ENCODE assay signal across 23 cellular contexts in the genomic region with DNA sequence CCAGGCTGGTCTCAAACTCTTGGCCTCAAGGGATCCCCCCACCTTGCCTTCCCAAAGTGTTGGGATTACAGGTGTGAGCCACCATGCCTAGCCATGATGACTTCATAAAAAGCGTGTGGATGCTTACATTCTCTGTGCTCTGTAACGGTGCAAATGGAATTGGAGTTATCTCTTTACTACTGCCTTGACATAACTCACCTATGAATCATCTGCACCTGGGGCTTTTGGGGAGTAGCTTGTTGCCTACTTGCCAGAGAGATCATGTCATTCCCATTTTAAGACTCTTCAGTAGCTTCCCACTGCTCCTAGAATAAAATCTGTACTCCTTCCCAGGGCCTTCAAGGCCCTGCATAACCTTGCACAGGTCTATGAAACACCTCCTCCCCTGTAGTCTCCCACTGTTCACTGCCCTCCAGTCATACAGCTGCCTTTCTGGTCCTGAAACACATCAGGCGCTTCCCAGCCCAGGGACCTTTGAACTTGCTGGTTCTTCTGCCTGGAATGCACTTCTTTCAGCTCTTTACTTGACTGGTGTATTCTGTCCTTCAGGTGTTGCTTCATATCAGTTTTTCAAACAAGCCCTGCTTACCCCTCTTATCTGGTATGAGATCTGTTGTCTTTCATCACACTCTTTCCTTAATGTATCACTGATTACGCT. TPM values are rescaled to one million over a fixed set of nuclear protein-coding genes. Genes with fewer than 3 reads are reported as not detected.
A peak's percentile ranks its signal among the peaks of the same experiment; 100 is the strongest.
DNase-seq lines count a peak whose midpoint lies in the region; ATAC-seq, FAIRE-seq and TF ChIP-seq lines count a peak whose summit lies in the region.
"Had no signal": no experiment of that assay in that cellular context is flagged by ENCODE, and none has a peak within 500 bp of the region (broad histone marks: within the 10 kb centered on the region; RNA-seq: fewer than 3 reads in every experiment).

No MANE protein-coding gene starts in this region.

- H3K79me2 ChIP-seq in PC-3 (ENCODE audit: low read length), result no peaks in the 10 kb centered on the region

- CTCF ChIA-PET in PC-3 (lab: Charles Lee), result interaction anchor here (1.1 kb wide), 1 partner anchor 29 kb away, joined by 3 read pairs; a partner anchor contains a TSS

- BruUV-seq in PC-3 (replicated peaks; lab: Mats Ljungman, UMichigan), result no TSS peak

- H3K9ac ChIP-seq in PC-3 (ENCODE audit: low read length), result no peak overlapping the region

- FAIRE-seq in bronchial epithelial cell (lab: Jason Lieb, UNC), result no peak
- FAIRE-seq: G401.6, GM19239, K562 had no signal

- intact Hi-C loops in PC-3 (cut with micrococcal nuclease), result loop anchor here (10.0 kb wide), 1 partner anchor 153 kb away; no protein-coding TSS in a partner anchor

- peak; percentile 64 for ATAC-seq in PC-3
- ATAC-seq in omental fat pad (ENCODE audit: low FRiP score), result peak; percentile 57
- no peak for ATAC-seq in GM18861 (IDR thresholded peaks at IDR 0.05; ENCODE audit: unreplicated experiment)
- ATAC-seq in HG03135 (IDR thresholded peaks at IDR 0.05; ENCODE audit: unreplicated experiment), result no peak
- ATAC-seq: K562 had no signal

- H3K4me2 ChIP-seq in PC-3 (ENCODE audit: low read length), result no peak overlapping the region

- H3K9me2 ChIP-seq in PC-3 (replicated peaks; ENCODE audit: low read length), result no peaks in the 10 kb centered on the region

- H3K9me3 ChIP-seq in PC-3 (ENCODE audit: low read length), result no peaks in the 10 kb centered on the region

- H3F3A ChIP-seq in PC-3 (ENCODE audit: low read length, unreplicated experiment), result no peaks in the 10 kb centered on the region

- POLR2A ChIA-PET in PC-3 (lab: Charles Lee; ENCODE audit: unreplicated experiment), result no interaction called here

- no peaks in the 10 kb centered on the region for H3K36me3 ChIP-seq in PC-3 (ENCODE audit: low read depth, low read length)
- no peaks in the 10 kb centered on the region for H3K36me3 ChIP-seq in bronchial epithelial cell (ENCODE audit: control insufficient read depth, insufficient read depth, low read length)

- TF ChIP-seq CTCF in PC-3 (conservative IDR thresholded peaks at IDR 0.05; ENCODE audit: low read depth, low read length) (no peak), bronchial epithelial cell (IDR thresholded peaks at IDR 0.05; ENCODE audit: insufficient read depth, low read length, severe bottlenecking) (no peak), omental fat pad (IDR thresholded peaks at IDR 0.05) (no peak)

- H3K27me3 ChIP-seq in PC-3 (ENCODE audit: low read length), result no peaks in the 10 kb centered on the region
- H3K27me3 ChIP-seq in bronchial epithelial cell (ENCODE audit: control insufficient read depth, insufficient read depth, low read length), result no peaks in the 10 kb centered on the region

- no peak overlapping the region for H3K27ac ChIP-seq in PC-3 (ENCODE audit: low read length)

- H3K4me3 ChIP-seq in PC-3 (ENCODE audit: low read length) (no peak overlapping the region), bronchial epithelial cell (ENCODE audit: low read depth, low read length) (no peak overlapping the region)
- H3K4me3 ChIP-seq: K562 had no signal

- peaks cover 6% of the 10 kb centered on the region; the same call in 1 of the 2 replicates for H3K4me1 ChIP-seq in PC-3 (ENCODE audit: insufficient read depth, low read length)

- no peak overlapping the region for H2AFZ ChIP-seq in PC-3 (ENCODE audit: low read length)

- DNase-seq in HT1080 (ENCODE audit: low read depth) (peak; percentile 4), PC-3 (peak; percentile 80), bronchial epithelial cell (ENCODE audit: low read depth) (peak; percentile 72), omental fat pad (ENCODE audit: low spot score) (no peak), NCI-H526 treated with DMSO at 0.1 percent for 48 hours (lab: John Stamatoyannopoulos, UW) (no peak), NCI-H1105 (lab: John Stamatoyannopoulos, UW) (no peak)
- DNase-seq: ACHN, C1 segment of cervical spinal cord, DMS 273 treated with DMSO at 0.1 percent for 48 hours, DND-41, H9, MV-4-11, NCI-H187, NCI-H2107, NCI-H2227 treated with DMSO at 0.1 percent for 48 hours, NCI-H524, Right ventricle myocardium superior, SW 1271 had no signal

- H4K20me1 ChIP-seq in PC-3 (ENCODE audit: low read length), result no peaks in the 10 kb centered on the region

RNA-seq across cellular contexts. Expression of a gene that starts 19.6 kb away (rescaled TPM):
- total RNA-seq in HT1080 (2014; rRNA removed; shearing (Covaris generic)), result not detected in 2 replicates
- polyA plus RNA-seq in HT1080 (2015; cell fraction: cytosol; rRNA removed), result not detected in 2 replicates
- 0.08 TPM in 1 of 2 replicates, not detected in the other for polyA plus RNA-seq in HT1080 (2015; cell fraction: nucleus; rRNA removed)
- total RNA-seq in PC-3 (2014; rRNA removed), result not detected in 2 replicates
- total RNA-seq in bronchial epithelial cell, result not detected in 2 replicates
- not detected for total RNA-seq in omental fat pad
- total RNA-seq: H9 had no signal
- polyA plus RNA-seq: K562 had no signal

RNA-seq across cellular contexts. Expression of a gene that starts 29.2 kb away (rescaled TPM):
- 0.10 and 0.40 TPM in 2 replicates for total RNA-seq in HT1080 (2014; rRNA removed; shearing (Covaris generic))
- polyA plus RNA-seq in HT1080 (2015; cell fraction: cytosol; rRNA removed), result 0.19 and 0.22 TPM in 2 replicates
- polyA plus RNA-seq in HT1080 (2015; cell fraction: nucleus; rRNA removed), result 0.24 and 0.48 TPM in 2 replicates
- total RNA-seq in PC-3 (2014; rRNA removed) (0.47 and 1.3 TPM in 2 replicates), bronchial epithelial cell (0.13 TPM in 1 of 2 replicates, not detected in the other), omental fat pad (1 to 10 TPM; 3.2 to 7.0 (median 4.2) TPM)
- total RNA-seq: K562 had no signal
- polyA plus RNA-seq: K562 had no signal

Comparison
In these comparisons a context has a peak if more than half of its experiments do, and no peak if none do; other contexts are left out.
1. DNase-seq: peak in HT1080 (single experiment), PC-3 (single experiment) and bronchial epithelial cell (single experiment); none in omental fat pad (single experiment), NCI-H526 treated with DMSO at 0.1 percent for 48 hours (single experiment) and NCI-H1105 (single experiment).
2. ATAC-seq: peak in PC-3 (single experiment) and omental fat pad (single experiment); none in GM18861 (single experiment) and HG03135 (single experiment).